20 cellular contexts compared by ENCODE assay signal in genomic region chr9:126486276-126486675, GRCh38.
DNase-seq lines count a peak whose midpoint lies in the region; ATAC-seq, FAIRE-seq and TF ChIP-seq lines count a peak whose summit lies in the region.
"Had no signal": no experiment of that assay in that cellular context is flagged by ENCODE, and none has a peak within 500 bp of the region (broad histone marks: within the 10 kb centered on the region; RNA-seq: fewer than 3 reads in every experiment).

No MANE protein-coding gene starts in this region.

- no peak overlapping the region for H3K18ac ChIP-seq in H1 (ENCODE audit: extremely low read depth, low read length)

- no peak for DNase-seq in H1 (ENCODE audit: low read depth in 1 of 2, low spot score in 2 of 2)
- no peak for DNase-seq in activated CD4-positive, alpha-beta T cell treated with anti-CD3 and anti-CD28 coated beads for 48 hours
- DNase-seq in NCI-H1436 (lab: John Stamatoyannopoulos, UW): no peak
- DNase-seq: ACHN; BE2C; C1 segment of cervical spinal cord; Caco-2; CD4-positive, alpha-beta T cell; GDM1; GOT3; HFFc6 had no signal

- H3K4ac ChIP-seq in H1 (replicated peaks; ENCODE audit: insufficient read length, low read depth, low read length): no peak overlapping the region

- no peak overlapping the region for H2BK15ac ChIP-seq in H1 (ENCODE audit: low read length)

- ATAC-seq in HG03378 (IDR thresholded peaks at IDR 0.05; ENCODE audit: unreplicated experiment): no peak

- H3K79me1 ChIP-seq in H1 (ENCODE audit: low read depth, low read length): no peaks in the 10 kb centered on the region

- CTCF ChIA-PET in HEK293 (lab: Yijun Ruan, JAX): interaction anchor here (1.0 kb wide), 1 partner anchor 14 kb away, joined by 4 read pairs; no protein-coding TSS in a partner anchor
- CTCF ChIA-PET in H1 (lab: Charles Lee; ENCODE audit: partially characterized antibody): no interaction called here

- WGBS in H1 (ENCODE audit: extremely low coverage in 1 of 2, insufficient coverage in 1 of 2, insufficient read length in 1 of 2, insufficient replicate concordance in 2 of 2, low coverage in 1 of 2, low lambda C conversion rate in 2 of 2, missing lambda C conversion rate in 1 of 2), 2 experiments: 84% methylated on average over 11 of the region's 11 CpGs; no CpG with 5 or more reads in 1 of the 2 experiments

- H3K36me3 ChIP-seq in HEK293 (ENCODE audit: control insufficient read depth in 2 of 2, insufficient read depth in 1 of 2, low read length in 2 of 2) (peaks cover 0 to 11% of the 10 kb centered on the region in 2 experiments; a peak in 1 of 3 replicates), H1 (ENCODE audit: control insufficient read depth in 2 of 4, insufficient read depth in 4 of 4, low read length in 3 of 4) (no peaks in the 10 kb centered on the region), neutrophil (no peaks in the 10 kb centered on the region)
- H3K36me3 ChIP-seq: BE2C, HAP-1 had no signal

- no peak overlapping the region for H3K27ac ChIP-seq in HEK293 (ENCODE audit: extremely low read depth, low read depth, low read length)
- H3K27ac ChIP-seq in H1 (ENCODE audit: low read depth, low read length): no peak overlapping the region
- peak overlapping the region; percentile 81 for H3K27ac ChIP-seq in neutrophil
- H3K27ac ChIP-seq: KMS-11 had no signal

- H3K4me3 ChIP-seq in HEK293 (ENCODE audit: low read depth, low read length): no peak overlapping the region
- H3K4me3 ChIP-seq in H1 (ENCODE audit: extremely low read depth in 1 of 4, insufficient read depth in 2 of 4, low read depth in 3 of 4, low read length in 4 of 4): no peak overlapping the region
- no peak overlapping the region for H3K4me3 ChIP-seq in neutrophil (ENCODE audit: low read depth in 1 of 2, low read length in 1 of 2)
- H3K4me3 ChIP-seq: HAP-1 had no signal

- H4K5ac ChIP-seq in H1 (ENCODE audit: insufficient read length, low read depth, low read length): no peak overlapping the region

- H2BK120ac ChIP-seq in H1 (replicated peaks; ENCODE audit: low read depth, low read length): no peak overlapping the region

- POLR2A ChIA-PET in HEK293 (lab: Yijun Ruan, JAX) (no interaction called here), H1 (lab: Charles Lee; ENCODE audit: partially characterized antibody) (no interaction called here)

- TF ChIP-seq CTCF in HEK293 (tag by site-specific recombination; IDR thresholded peaks at IDR 0.05) (no peak), H1 (IDR thresholded peaks at IDR 0.05; ENCODE audit: control extremely low read depth in 1 of 3, insufficient read depth in 1 of 3, low read depth in 1 of 3, low read length in 3 of 3) (no peak), neutrophil (IDR thresholded peaks at IDR 0.05) (no peak)

- no peak overlapping the region for H3K23ac ChIP-seq in H1 (ENCODE audit: insufficient read length)

- no peaks in the 10 kb centered on the region for H4K20me1 ChIP-seq in H1 (replicated peaks in 1 of 2; ENCODE audit: control insufficient read depth in 1 of 2, insufficient read depth in 2 of 2, low read length in 2 of 2)

- H3K23me2 ChIP-seq in H1 (ENCODE audit: low read depth, low read length): peaks cover 5% of the 10 kb centered on the region; the same call in 1 of the 2 replicates

- no peak overlapping the region for H2AFZ ChIP-seq in H1 (ENCODE audit: low read length)

- H3K4me1 ChIP-seq in HEK293 (ENCODE audit: control insufficient read depth, insufficient read depth, low read length) (no peaks in the 10 kb centered on the region), H1 (replicated peaks in 1 of 4; ENCODE audit: control insufficient read depth in 3 of 4, insufficient read depth in 4 of 4, low read length in 3 of 4) (peaks cover 0 to 4% (median 2%) of the 10 kb centered on the region in 4 experiments; a peak in 3 of 7 replicates), neutrophil (ENCODE audit: control insufficient read depth in 1 of 2, insufficient read depth in 1 of 2, low read depth in 1 of 2, low read length in 1 of 2) (peaks cover 50 to 69% of the 10 kb centered on the region in 2 experiments)
- H3K4me1 ChIP-seq: Caco-2 had no signal

- no peak overlapping the region for H2BK20ac ChIP-seq in H1 (ENCODE audit: low read length)

- no peak for TF ChIP-seq POLR2A in H1 (IDR thresholded peaks at IDR 0.05; ENCODE audit: control extremely low read depth in 1 of 2, low read depth in 2 of 2, low read length in 2 of 2)

- TF ChIP-seq EP300 in H1 (IDR thresholded peaks at IDR 0.05; ENCODE audit: borderline replicate concordance in 1 of 2, low read depth in 2 of 2, low read length in 2 of 2): no peak

- H3K4me2 ChIP-seq in H1 (ENCODE audit: insufficient read depth in 1 of 2, low read depth in 2 of 2, low read length in 2 of 2): no peak overlapping the region
- H3K4me2 ChIP-seq: KMS-11 had no signal

- H2AK5ac ChIP-seq in H1 (ENCODE audit: low read depth, low read length): no peak overlapping the region

- H3K14ac ChIP-seq in H1 (ENCODE audit: insufficient read length): no peak overlapping the region

- no peak overlapping the region for H3K56ac ChIP-seq in H1 (replicated peaks; ENCODE audit: insufficient read length, low read depth, low read length)

- H2BK5ac ChIP-seq in H1 (ENCODE audit: low read depth, low read length): 0 out of 2 replicates have a peak overlapping the region, but pooled peaks have one; percentile 60

- H4K8ac ChIP-seq in H1 (ENCODE audit: extremely low read depth, insufficient read depth, low read length): peak overlapping the region; percentile 48; the same call in 1 of the 2 replicates

- H4K91ac ChIP-seq in H1 (replicated peaks; ENCODE audit: insufficient read length, low read length): no peak overlapping the region

- H3K9me3 ChIP-seq in HEK293 (ENCODE audit: control insufficient read depth, insufficient read depth, low read depth, low read length): no peaks in the 10 kb centered on the region
- H3K9me3 ChIP-seq in H1 (ENCODE audit: insufficient read depth in 2 of 2, low read depth in 1 of 2, low read length in 1 of 2): no peaks in the 10 kb centered on the region
- no peaks in the 10 kb centered on the region for H3K9me3 ChIP-seq in neutrophil
- H3K9me3 ChIP-seq: BE2C, Caco-2, HAP-1 had no signal

- 0 out of 2 replicates have a peak overlapping the region, but pooled peaks have one; percentile 27 for H2BK12ac ChIP-seq in H1 (ENCODE audit: low read depth, low read length)

- no peak for FAIRE-seq in H1 (lab: Jason Lieb, UNC)
- FAIRE-seq: A204.1, D721Med, GM12892, GM18507 had no signal

- TF ChIP-seq RAD21 in H1 (IDR thresholded peaks at IDR 0.05 in 1 of 2, conservative IDR thresholded peaks at IDR 0.05 in 1 of 2; ENCODE audit: low read depth in 2 of 2, low read length in 2 of 2): no peak

- peaks cover 0 to 5% (median 0%) of the 10 kb centered on the region in 4 experiments; a peak in 2 of 7 replicates for H3K27me3 ChIP-seq in H1 (replicated peaks in 1 of 4; ENCODE audit: control insufficient read depth in 3 of 4, extremely low read depth in 1 of 4, insufficient read depth in 3 of 4, low read length in 3 of 4)
- H3K27me3 ChIP-seq in neutrophil: no peaks in the 10 kb centered on the region

- H3K79me2 ChIP-seq in H1 (ENCODE audit: control insufficient read depth in 1 of 2, insufficient read depth in 2 of 2, low read length in 2 of 2): no peaks in the 10 kb centered on the region

- no peak overlapping the region for H3K9ac ChIP-seq in H1 (replicated peaks in 1 of 4; ENCODE audit: extremely low read depth in 1 of 4, low read depth in 3 of 4, low read length in 3 of 4)
- H3K9ac ChIP-seq: KMS-11 had no signal

TF ChIP-seq in HEK293, 187 proteins besides CTCF, POLR2A, EP300 and RAD21:
- TF ChIP-seq SCRT2 (tag by site-specific recombination; IDR thresholded peaks at IDR 0.05) (peak; percentile 40; the same call in 1 of the 2 replicates), ZNF830 (tag by site-specific recombination; IDR thresholded peaks at IDR 0.05; ENCODE audit: low read depth) (no peak)
TF ChIP-seq in HEK293: peak in this region for 1.

TF ChIP-seq in H1, 55 proteins besides CTCF, POLR2A, EP300 and RAD21 (continues in another document):
- TF ChIP-seq KDM4A (IDR thresholded peaks at IDR 0.05; ENCODE audit: low read depth, low read length, severe bottlenecking): no peak
- no peak for TF ChIP-seq SP2 (IDR thresholded peaks at IDR 0.05; ENCODE audit: low read length)
